Comparison of ENCODE assay signal across 10 cellular contexts in genomic region chr13:40389081-40389641, GRCh38.
A peak's percentile ranks its signal among the peaks of the same experiment; 100 is the strongest.
DNase-seq lines count a peak whose midpoint lies in the region; ATAC-seq, FAIRE-seq and TF ChIP-seq lines count a peak whose summit lies in the region.
"Had no signal": no experiment of that assay in that cellular context is flagged by ENCODE, and none has a peak within 500 bp of the region (broad histone marks: within the 10 kb centered on the region; RNA-seq: fewer than 3 reads in every experiment).

No MANE protein-coding gene starts in this region.

- peak overlapping the region; percentile 70 for H3K9ac ChIP-seq in SU-DHL-6 (ENCODE audit: low read length)

- 0 out of 2 replicates have a peak, but pooled peaks have one; percentile 5 for TF ChIP-seq POLR2A in GM12891 (IDR thresholded peaks at IDR 0.05; ENCODE audit: low read depth, low read length)

- peaks cover 4% of the 10 kb centered on the region for H3K36me3 Mint-ChIP-seq in effector memory CD8-positive, alpha-beta T cell (ENCODE audit: insufficient read depth)
- H3K36me3 Mint-ChIP-seq: brain had no signal

- no peak for DNase-seq in GM12891 (ENCODE audit: insufficient read length, low spot score)
- DNase-seq in effector memory CD8-positive, alpha-beta T cell = peak; percentile 35 to 51 (median 36)
- DNase-seq in stimulated activated naive CD8-positive, alpha-beta T cell treated with anti-CD3 and anti-CD28 coated beads, Interleukin-15, Interleukin-2, amounts not matched to agents 100 U/mL and 50 U/mL, for 24 hours = peak; percentile 42
- no peak for DNase-seq in NCI-H510A treated with DMSO at 0.1 percent for 48 hours (lab: John Stamatoyannopoulos, UW)
- no peak for DNase-seq in NCI-H446 (lab: John Stamatoyannopoulos, UW)
- DNase-seq in NCI-H1092 treated with DMSO at 0.1 percent for 48 hours (lab: John Stamatoyannopoulos, UW) = no peak
- DNase-seq: psoas muscle had no signal

- H3K27me3 Mint-ChIP-seq in effector memory CD8-positive, alpha-beta T cell = no peaks in the 10 kb centered on the region

- no peaks in the 10 kb centered on the region for H4K20me1 ChIP-seq in SU-DHL-6 (ENCODE audit: low read depth, low read length)

- peak overlapping the region; percentile 90 for H3K4me2 ChIP-seq in SU-DHL-6 (ENCODE audit: low read depth, low read length, poor library complexity, severe bottlenecking)

- H3K27ac Mint-ChIP-seq in effector memory CD8-positive, alpha-beta T cell = peak overlapping the region; percentile 99 to 100

- H3K4me1 Mint-ChIP-seq in effector memory CD8-positive, alpha-beta T cell (ENCODE audit: low read depth in 2 of 2) = peaks cover 28 to 44% of the 10 kb centered on the region in 2 donors

- peak overlapping the region; percentile 76 for H3K27ac ChIP-seq in SU-DHL-6 (ENCODE audit: low read depth, low read length)
- H3K27ac ChIP-seq: psoas muscle had no signal

- H3K27me3 ChIP-seq in SU-DHL-6 (ENCODE audit: low read length) = no peaks in the 10 kb centered on the region

- no peaks in the 10 kb centered on the region for H3K79me2 ChIP-seq in SU-DHL-6 (ENCODE audit: insufficient read depth, low read length)

- H2AFZ ChIP-seq in SU-DHL-6 (ENCODE audit: low read depth, low read length, severe bottlenecking) = peak overlapping the region; percentile 74

- TF ChIP-seq CTCF in SU-DHL-6 (IDR thresholded peaks at IDR 0.05; ENCODE audit: insufficient read depth, low read length, poor library complexity, severe bottlenecking) = no peak

- H3F3A ChIP-seq in SU-DHL-6 (ENCODE audit: insufficient read depth) = no peaks in the 10 kb centered on the region

- ATAC-seq in HG02588 (IDR thresholded peaks at IDR 0.05; ENCODE audit: unreplicated experiment) = peak; percentile 52
- peak; percentile 66 for ATAC-seq in effector memory CD8-positive, alpha-beta T cell (replicated peaks)
- ATAC-seq in stimulated activated naive CD8-positive, alpha-beta T cell treated with anti-CD3 and anti-CD28 coated beads, Interleukin-15, Interleukin-2, amounts not matched to agents 100 U/mL and 50 U/mL, for 24 hours = peak; percentile 65

- FAIRE-seq in GM12891 (lab: Jason Lieb, UNC) = peak; percentile 40

- H3K9me3 ChIP-seq in SU-DHL-6 (ENCODE audit: insufficient read depth, low read length) = no peaks in the 10 kb centered on the region
- H3K9me3 ChIP-seq: psoas muscle had no signal

- H3K4me3 ChIP-seq in SU-DHL-6 (ENCODE audit: insufficient read depth, low read length, poor library complexity, severe bottlenecking) = peak overlapping the region; percentile 50
- H3K4me3 ChIP-seq: psoas muscle had no signal

- H3K36me3 ChIP-seq in SU-DHL-6 (ENCODE audit: low read length) = no peaks in the 10 kb centered on the region

- H3K4me3 Mint-ChIP-seq in effector memory CD8-positive, alpha-beta T cell = peak overlapping the region; percentile 84 to 86

- H3K9me2 ChIP-seq in SU-DHL-6 (replicated peaks; ENCODE audit: insufficient read depth, low read length) = no peaks in the 10 kb centered on the region

- H3K9me3 Mint-ChIP-seq in effector memory CD8-positive, alpha-beta T cell = no peaks in the 10 kb centered on the region

TF ChIP-seq in GM12891, 5 proteins besides CTCF, POLR2A, EP300 and RAD21:
- TF ChIP-seq POLR2AphosphoS5 (IDR thresholded peaks at IDR 0.05; ENCODE audit: low read depth, low read length) (no peak), SPI1 (IDR thresholded peaks at IDR 0.05; ENCODE audit: low read depth, low read length) (no peak), TAF1 (IDR thresholded peaks at IDR 0.05; ENCODE audit: low read depth, low read length) (no peak)

Comparison
In these comparisons a context has a peak if more than half of its experiments do, and no peak if none do; other contexts are left out.
1. DNase-seq: peak in effector memory CD8-positive, alpha-beta T cell (3 of 3) and stimulated activated naive CD8-positive, alpha-beta T cell treated with anti-CD3 and anti-CD28 coated beads, Interleukin-15, Interleukin-2, amounts not matched to agents 100 U/mL and 50 U/mL, for 24 hours (single experiment); none in GM12891 (single experiment), NCI-H510A treated with DMSO at 0.1 percent for 48 hours (single experiment), NCI-H446 (0 of 2) and NCI-H1092 treated with DMSO at 0.1 percent for 48 hours (single experiment).
2. Peak in every context shown above with its lines, with median percentiles within 50 percentile points of each other: ATAC-seq.